Comparison of ENCODE assay signal across 1 cellular context in genomic region chr6:151324079-151324825, GRCh38.
TF ChIP-seq lines count a peak whose summit lies in the region.

No MANE protein-coding gene starts in this region.

TF ChIP-seq in GM12878, 131 proteins besides CTCF, POLR2A, EP300 and RAD21 (continued from another document):
- TF ChIP-seq, protein P1, sequence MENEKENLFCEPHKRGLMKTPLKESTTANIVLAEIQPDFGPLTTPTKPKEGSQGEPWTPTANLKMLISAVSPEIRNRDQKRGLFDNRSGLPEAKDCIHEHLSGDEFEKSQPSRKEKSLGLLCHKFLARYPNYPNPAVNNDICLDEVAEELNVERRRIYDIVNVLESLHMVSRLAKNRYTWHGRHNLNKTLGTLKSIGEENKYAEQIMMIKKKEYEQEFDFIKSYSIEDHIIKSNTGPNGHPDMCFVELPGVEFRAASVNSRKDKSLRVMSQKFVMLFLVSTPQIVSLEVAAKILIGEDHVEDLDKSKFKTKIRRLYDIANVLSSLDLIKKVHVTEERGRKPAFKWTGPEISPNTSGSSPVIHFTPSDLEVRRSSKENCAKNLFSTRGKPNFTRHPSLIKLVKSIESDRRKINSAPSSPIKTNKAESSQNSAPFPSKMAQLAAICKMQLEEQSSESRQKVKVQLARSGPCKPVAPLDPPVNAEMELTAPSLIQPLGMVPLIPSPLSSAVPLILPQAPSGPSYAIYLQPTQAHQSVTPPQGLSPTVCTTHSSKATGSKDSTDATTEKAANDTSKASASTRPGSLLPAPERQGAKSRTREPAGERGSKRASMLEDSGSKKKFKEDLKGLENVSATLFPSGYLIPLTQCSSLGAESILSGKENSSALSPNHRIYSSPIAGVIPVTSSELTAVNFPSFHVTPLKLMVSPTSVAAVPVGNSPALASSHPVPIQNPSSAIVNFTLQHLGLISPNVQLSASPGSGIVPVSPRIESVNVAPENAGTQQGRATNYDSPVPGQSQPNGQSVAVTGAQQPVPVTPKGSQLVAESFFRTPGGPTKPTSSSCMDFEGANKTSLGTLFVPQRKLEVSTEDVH (IDR thresholded peaks at IDR 0.05; ENCODE audit: low read depth, partially characterized antibody) = no peak
- TF ChIP-seq KLF5 (IDR thresholded peaks at IDR 0.05; ENCODE audit: partially characterized antibody) = no peak
